In the genomic region with DNA sequence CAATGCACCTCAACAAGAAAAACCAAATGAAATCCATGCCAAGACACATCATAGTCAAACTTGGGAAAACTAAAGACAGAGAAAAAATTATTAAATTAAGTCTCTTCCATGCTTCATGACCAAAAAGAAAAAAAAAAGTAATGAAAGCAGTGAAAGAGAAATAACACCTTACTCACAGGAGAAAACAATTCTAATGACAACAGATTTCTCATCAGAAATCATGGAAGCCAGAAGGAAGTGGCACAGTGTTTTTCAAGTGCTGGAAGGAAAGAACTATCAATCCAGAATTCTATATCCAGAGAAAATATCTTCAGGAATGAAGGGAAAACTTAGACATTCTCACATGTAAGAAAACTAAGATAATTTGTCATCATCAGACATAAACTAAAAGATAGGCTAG, we compare ENCODE assay signal across 3 cellular contexts.
TF ChIP-seq lines count a peak whose summit lies in the region.

No MANE protein-coding gene starts in this region.

TF ChIP-seq in HEK293, 187 proteins besides CTCF, POLR2A, EP300 and RAD21:
- TF ChIP-seq ZNF701 (tag by site-specific recombination; IDR thresholded peaks at IDR 0.05) = no peak
- no peak for TF ChIP-seq ZBTB7A (tag by site-specific recombination; IDR thresholded peaks at IDR 0.05; ENCODE audit: low read depth)
- no peak for TF ChIP-seq YY1 (tag by site-specific recombination; IDR thresholded peaks at IDR 0.05)
- no peak for TF ChIP-seq ZNF174 (tag by site-specific recombination; IDR thresholded peaks at IDR 0.05)
- TF ChIP-seq SP7 (tag by site-specific recombination; IDR thresholded peaks at IDR 0.05) = no peak
- TF ChIP-seq RBAK (tag by site-specific recombination; IDR thresholded peaks at IDR 0.05) = no peak
- no peak for TF ChIP-seq IKZF3 (tag by site-specific recombination; IDR thresholded peaks at IDR 0.05)
- no peak for TF ChIP-seq ZNF621 (tag by site-specific recombination; IDR thresholded peaks at IDR 0.05)
- no peak for TF ChIP-seq ZSCAN4 (tag by site-specific recombination; IDR thresholded peaks at IDR 0.05)
- TF ChIP-seq ZBTB10 (tag by site-specific recombination; IDR thresholded peaks at IDR 0.05) = no peak
- peak; percentile 45 for TF ChIP-seq SETDB1 (IDR thresholded peaks at IDR 0.05; ENCODE audit: insufficient read length, low read length)
- TF ChIP-seq PRDM1 (tag by site-specific recombination; IDR thresholded peaks at IDR 0.05) = peak; percentile 71
TF ChIP-seq in HEK293: peak in this region for 2.

TF ChIP-seq in WTC11, 78 proteins besides CTCF, POLR2A, EP300 and RAD21:
- TF ChIP-seq ZNF317 (CRISPR knock-in tag; IDR thresholded peaks at IDR 0.05; ENCODE audit: borderline replicate concordance, low read depth) = peak; percentile 72; the same call in 1 of the 2 replicates
- no peak for TF ChIP-seq CREB1 (CRISPR knock-in tag; IDR thresholded peaks at IDR 0.05)

TF ChIP-seq in K562, 482 proteins besides CTCF, POLR2A, EP300 and RAD21 (continued from another document and continues in another):
- TF ChIP-seq TRIM24 (IDR thresholded peaks at IDR 0.05) (peak; percentile 58 to 74), TBP (optimal IDR thresholded peaks at IDR 0.05; ENCODE audit: low read depth, low read length) (no peak), POLR2AphosphoS2 (IDR thresholded peaks at IDR 0.05; ENCODE audit: low read length) (no peak), CBFA2T2 (conservative IDR thresholded peaks at IDR 0.05) (no peak), NCOA4 (IDR thresholded peaks at IDR 0.05; ENCODE audit: partially characterized antibody) (no peak), TRIM28 (IDR thresholded peaks at IDR 0.05) (peak; percentile 95), MIER1 (IDR thresholded peaks at IDR 0.05; ENCODE audit: low read depth) (no peak), ZNF507 (tag; conservative IDR thresholded peaks at IDR 0.05) (no peak), TOE1 (IDR thresholded peaks at IDR 0.05; ENCODE audit: borderline replicate concordance) (no peak), TOE1 (CRISPR knock-in tag; IDR thresholded peaks at IDR 0.05; ENCODE audit: borderline replicate concordance, low read depth) (no peak), ARNT (IDR thresholded peaks at IDR 0.05) (0 out of 4 replicates have a peak, but pooled peaks of 1 of the 2 experiments have one; percentile 55), HSF4 (CRISPR knock-in tag; IDR thresholded peaks at IDR 0.05; ENCODE audit: borderline replicate concordance) (no peak), CBX5 (IDR thresholded peaks at IDR 0.05; ENCODE audit: borderline replicate concordance, low read depth) (peak; percentile 78; the same call in 1 of the 2 replicates), CBX8 (IDR thresholded peaks at IDR 0.05; ENCODE audit: borderline replicate concordance, extremely low read depth, low read depth, low read length, poor library complexity, severe bottlenecking) (no peak), ZNF280A (IDR thresholded peaks at IDR 0.05; ENCODE audit: low read depth, partially characterized antibody) (peak; percentile 54), SMAD1 (IDR thresholded peaks at IDR 0.05; ENCODE audit: low read depth, low read length, partially characterized antibody) (no peak), ZNF584 (CRISPR knock-in tag; IDR thresholded peaks at IDR 0.05; ENCODE audit: low read depth) (no peak), ZNF408 (CRISPR knock-in tag; IDR thresholded peaks at IDR 0.05; ENCODE audit: low read depth) (no peak), AFF1 (IDR thresholded peaks at IDR 0.05; ENCODE audit: low read depth in 1 of 2, partially characterized antibody in 2 of 2) (no peak), HDGF (IDR thresholded peaks at IDR 0.05) (no peak)
- TF ChIP-seq, protein P1, sequence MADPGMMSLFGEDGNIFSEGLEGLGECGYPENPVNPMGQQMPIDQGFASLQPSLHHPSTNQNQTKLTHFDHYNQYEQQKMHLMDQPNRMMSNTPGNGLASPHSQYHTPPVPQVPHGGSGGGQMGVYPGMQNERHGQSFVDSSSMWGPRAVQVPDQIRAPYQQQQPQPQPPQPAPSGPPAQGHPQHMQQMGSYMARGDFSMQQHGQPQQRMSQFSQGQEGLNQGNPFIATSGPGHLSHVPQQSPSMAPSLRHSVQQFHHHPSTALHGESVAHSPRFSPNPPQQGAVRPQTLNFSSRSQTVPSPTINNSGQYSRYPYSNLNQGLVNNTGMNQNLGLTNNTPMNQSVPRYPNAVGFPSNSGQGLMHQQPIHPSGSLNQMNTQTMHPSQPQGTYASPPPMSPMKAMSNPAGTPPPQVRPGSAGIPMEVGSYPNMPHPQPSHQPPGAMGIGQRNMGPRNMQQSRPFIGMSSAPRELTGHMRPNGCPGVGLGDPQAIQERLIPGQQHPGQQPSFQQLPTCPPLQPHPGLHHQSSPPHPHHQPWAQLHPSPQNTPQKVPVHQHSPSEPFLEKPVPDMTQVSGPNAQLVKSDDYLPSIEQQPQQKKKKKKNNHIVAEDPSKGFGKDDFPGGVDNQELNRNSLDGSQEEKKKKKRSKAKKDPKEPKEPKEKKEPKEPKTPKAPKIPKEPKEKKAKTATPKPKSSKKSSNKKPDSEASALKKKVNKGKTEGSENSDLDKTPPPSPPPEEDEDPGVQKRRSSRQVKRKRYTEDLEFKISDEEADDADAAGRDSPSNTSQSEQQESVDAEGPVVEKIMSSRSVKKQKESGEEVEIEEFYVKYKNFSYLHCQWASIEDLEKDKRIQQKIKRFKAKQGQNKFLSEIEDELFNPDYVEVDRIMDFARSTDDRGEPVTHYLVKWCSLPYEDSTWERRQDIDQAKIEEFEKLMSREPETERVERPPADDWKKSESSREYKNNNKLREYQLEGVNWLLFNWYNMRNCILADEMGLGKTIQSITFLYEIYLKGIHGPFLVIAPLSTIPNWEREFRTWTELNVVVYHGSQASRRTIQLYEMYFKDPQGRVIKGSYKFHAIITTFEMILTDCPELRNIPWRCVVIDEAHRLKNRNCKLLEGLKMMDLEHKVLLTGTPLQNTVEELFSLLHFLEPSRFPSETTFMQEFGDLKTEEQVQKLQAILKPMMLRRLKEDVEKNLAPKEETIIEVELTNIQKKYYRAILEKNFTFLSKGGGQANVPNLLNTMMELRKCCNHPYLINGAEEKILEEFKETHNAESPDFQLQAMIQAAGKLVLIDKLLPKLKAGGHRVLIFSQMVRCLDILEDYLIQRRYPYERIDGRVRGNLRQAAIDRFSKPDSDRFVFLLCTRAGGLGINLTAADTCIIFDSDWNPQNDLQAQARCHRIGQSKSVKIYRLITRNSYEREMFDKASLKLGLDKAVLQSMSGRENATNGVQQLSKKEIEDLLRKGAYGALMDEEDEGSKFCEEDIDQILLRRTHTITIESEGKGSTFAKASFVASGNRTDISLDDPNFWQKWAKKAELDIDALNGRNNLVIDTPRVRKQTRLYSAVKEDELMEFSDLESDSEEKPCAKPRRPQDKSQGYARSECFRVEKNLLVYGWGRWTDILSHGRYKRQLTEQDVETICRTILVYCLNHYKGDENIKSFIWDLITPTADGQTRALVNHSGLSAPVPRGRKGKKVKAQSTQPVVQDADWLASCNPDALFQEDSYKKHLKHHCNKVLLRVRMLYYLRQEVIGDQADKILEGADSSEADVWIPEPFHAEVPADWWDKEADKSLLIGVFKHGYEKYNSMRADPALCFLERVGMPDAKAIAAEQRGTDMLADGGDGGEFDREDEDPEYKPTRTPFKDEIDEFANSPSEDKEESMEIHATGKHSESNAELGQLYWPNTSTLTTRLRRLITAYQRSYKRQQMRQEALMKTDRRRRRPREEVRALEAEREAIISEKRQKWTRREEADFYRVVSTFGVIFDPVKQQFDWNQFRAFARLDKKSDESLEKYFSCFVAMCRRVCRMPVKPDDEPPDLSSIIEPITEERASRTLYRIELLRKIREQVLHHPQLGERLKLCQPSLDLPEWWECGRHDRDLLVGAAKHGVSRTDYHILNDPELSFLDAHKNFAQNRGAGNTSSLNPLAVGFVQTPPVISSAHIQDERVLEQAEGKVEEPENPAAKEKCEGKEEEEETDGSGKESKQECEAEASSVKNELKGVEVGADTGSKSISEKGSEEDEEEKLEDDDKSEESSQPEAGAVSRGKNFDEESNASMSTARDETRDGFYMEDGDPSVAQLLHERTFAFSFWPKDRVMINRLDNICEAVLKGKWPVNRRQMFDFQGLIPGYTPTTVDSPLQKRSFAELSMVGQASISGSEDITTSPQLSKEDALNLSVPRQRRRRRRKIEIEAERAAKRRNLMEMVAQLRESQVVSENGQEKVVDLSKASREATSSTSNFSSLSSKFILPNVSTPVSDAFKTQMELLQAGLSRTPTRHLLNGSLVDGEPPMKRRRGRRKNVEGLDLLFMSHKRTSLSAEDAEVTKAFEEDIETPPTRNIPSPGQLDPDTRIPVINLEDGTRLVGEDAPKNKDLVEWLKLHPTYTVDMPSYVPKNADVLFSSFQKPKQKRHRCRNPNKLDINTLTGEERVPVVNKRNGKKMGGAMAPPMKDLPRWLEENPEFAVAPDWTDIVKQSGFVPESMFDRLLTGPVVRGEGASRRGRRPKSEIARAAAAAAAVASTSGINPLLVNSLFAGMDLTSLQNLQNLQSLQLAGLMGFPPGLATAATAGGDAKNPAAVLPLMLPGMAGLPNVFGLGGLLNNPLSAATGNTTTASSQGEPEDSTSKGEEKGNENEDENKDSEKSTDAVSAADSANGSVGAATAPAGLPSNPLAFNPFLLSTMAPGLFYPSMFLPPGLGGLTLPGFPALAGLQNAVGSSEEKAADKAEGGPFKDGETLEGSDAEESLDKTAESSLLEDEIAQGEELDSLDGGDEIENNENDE (IDR thresholded peaks at IDR 0.05; ENCODE audit: low read depth, low read length) = no peak
- TF ChIP-seq, protein P2, sequence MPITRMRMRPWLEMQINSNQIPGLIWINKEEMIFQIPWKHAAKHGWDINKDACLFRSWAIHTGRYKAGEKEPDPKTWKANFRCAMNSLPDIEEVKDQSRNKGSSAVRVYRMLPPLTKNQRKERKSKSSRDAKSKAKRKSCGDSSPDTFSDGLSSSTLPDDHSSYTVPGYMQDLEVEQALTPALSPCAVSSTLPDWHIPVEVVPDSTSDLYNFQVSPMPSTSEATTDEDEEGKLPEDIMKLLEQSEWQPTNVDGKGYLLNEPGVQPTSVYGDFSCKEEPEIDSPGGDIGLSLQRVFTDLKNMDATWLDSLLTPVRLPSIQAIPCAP (CRISPR knock-in tag; IDR thresholded peaks at IDR 0.05; ENCODE audit: borderline replicate concordance) = no peak
- TF ChIP-seq, protein P3, sequence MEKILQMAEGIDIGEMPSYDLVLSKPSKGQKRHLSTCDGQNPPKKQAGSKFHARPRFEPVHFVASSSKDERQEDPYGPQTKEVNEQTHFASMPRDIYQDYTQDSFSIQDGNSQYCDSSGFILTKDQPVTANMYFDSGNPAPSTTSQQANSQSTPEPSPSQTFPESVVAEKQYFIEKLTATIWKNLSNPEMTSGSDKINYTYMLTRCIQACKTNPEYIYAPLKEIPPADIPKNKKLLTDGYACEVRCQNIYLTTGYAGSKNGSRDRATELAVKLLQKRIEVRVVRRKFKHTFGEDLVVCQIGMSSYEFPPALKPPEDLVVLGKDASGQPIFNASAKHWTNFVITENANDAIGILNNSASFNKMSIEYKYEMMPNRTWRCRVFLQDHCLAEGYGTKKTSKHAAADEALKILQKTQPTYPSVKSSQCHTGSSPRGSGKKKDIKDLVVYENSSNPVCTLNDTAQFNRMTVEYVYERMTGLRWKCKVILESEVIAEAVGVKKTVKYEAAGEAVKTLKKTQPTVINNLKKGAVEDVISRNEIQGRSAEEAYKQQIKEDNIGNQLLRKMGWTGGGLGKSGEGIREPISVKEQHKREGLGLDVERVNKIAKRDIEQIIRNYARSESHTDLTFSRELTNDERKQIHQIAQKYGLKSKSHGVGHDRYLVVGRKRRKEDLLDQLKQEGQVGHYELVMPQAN (IDR thresholded peaks at IDR 0.05; ENCODE audit: borderline replicate concordance) = no peak
- TF ChIP-seq, protein P4, sequence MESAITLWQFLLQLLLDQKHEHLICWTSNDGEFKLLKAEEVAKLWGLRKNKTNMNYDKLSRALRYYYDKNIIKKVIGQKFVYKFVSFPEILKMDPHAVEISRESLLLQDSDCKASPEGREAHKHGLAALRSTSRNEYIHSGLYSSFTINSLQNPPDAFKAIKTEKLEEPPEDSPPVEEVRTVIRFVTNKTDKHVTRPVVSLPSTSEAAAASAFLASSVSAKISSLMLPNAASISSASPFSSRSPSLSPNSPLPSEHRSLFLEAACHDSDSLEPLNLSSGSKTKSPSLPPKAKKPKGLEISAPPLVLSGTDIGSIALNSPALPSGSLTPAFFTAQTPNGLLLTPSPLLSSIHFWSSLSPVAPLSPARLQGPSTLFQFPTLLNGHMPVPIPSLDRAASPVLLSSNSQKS (CRISPR knock-in tag; IDR thresholded peaks at IDR 0.05) = no peak
- TF ChIP-seq, protein P5, sequence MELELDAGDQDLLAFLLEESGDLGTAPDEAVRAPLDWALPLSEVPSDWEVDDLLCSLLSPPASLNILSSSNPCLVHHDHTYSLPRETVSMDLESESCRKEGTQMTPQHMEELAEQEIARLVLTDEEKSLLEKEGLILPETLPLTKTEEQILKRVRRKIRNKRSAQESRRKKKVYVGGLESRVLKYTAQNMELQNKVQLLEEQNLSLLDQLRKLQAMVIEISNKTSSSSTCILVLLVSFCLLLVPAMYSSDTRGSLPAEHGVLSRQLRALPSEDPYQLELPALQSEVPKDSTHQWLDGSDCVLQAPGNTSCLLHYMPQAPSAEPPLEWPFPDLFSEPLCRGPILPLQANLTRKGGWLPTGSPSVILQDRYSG (tag; conservative IDR thresholded peaks at IDR 0.05; ENCODE audit: low read depth) = no peak
